9 cellular contexts compared by ENCODE assay signal in genomic region chr4:154399259-154399974, GRCh38.
DNase-seq lines count a peak whose midpoint lies in the region; ATAC-seq, FAIRE-seq and TF ChIP-seq lines count a peak whose summit lies in the region.
"Had no signal": no experiment of that assay in that cellular context is flagged by ENCODE, and none has a peak within 500 bp of the region (broad histone marks: within the 10 kb centered on the region; RNA-seq: fewer than 3 reads in every experiment).

No MANE protein-coding gene starts in this region.

- WGBS in H1 (ENCODE audit: extremely low coverage in 1 of 2, insufficient coverage in 1 of 2, insufficient read length in 1 of 2, insufficient replicate concordance in 2 of 2, low coverage in 1 of 2, low lambda C conversion rate in 2 of 2, missing lambda C conversion rate in 1 of 2), 2 experiments: 84% methylated on average over 10 of the region's 10 CpGs; no CpG with 5 or more reads in 1 of the 2 experiments

- peaks cover 5% of the 10 kb centered on the region for H3K9me3 Mint-ChIP-seq in osteocyte (ENCODE audit: unreplicated experiment)
- H3K9me3 Mint-ChIP-seq in natural killer cell treated with Interleukin-12 subunit alpha and Interleukin-12 subunit beta and Interleukin-15 and Interleukin-18, amount 100 ng/mL, for 72 hours: no peaks in the 10 kb centered on the region

- no peak overlapping the region for H2AK5ac ChIP-seq in H1 (ENCODE audit: low read depth, low read length)

- H3K36me3 Mint-ChIP-seq in osteocyte (ENCODE audit: unreplicated experiment): no peaks in the 10 kb centered on the region
- no peaks in the 10 kb centered on the region for H3K36me3 Mint-ChIP-seq in natural killer cell treated with Interleukin-12 subunit alpha and Interleukin-12 subunit beta and Interleukin-15 and Interleukin-18, amount 100 ng/mL, for 72 hours

- peak; percentile 52 for TF ChIP-seq CTCF in C4-2B (conservative IDR thresholded peaks at IDR 0.05)
- peak in 2 of 3 experiments; percentile 38 to 40; a peak in 2 of 4 replicates for TF ChIP-seq CTCF in H1 (IDR thresholded peaks at IDR 0.05; ENCODE audit: control extremely low read depth in 1 of 3, insufficient read depth in 1 of 3, low read depth in 1 of 3, low read length in 3 of 3)
- TF ChIP-seq CTCF in osteocyte (IDR thresholded peaks at IDR 0.05): peak; percentile 38
- TF ChIP-seq CTCF in WERI-Rb-1 (IDR thresholded peaks at IDR 0.05; ENCODE audit: low read depth, low read length): no peak

- H4K8ac ChIP-seq in H1 (ENCODE audit: extremely low read depth, insufficient read depth, low read length): no peak overlapping the region

- H2BK12ac ChIP-seq in H1 (ENCODE audit: low read depth, low read length): no peak overlapping the region

- H3K4me1 ChIP-seq in H1 (replicated peaks in 1 of 4; ENCODE audit: control insufficient read depth in 3 of 4, insufficient read depth in 4 of 4, low read length in 3 of 4): no peaks in the 10 kb centered on the region

- TF ChIP-seq RAD21 in H1 (IDR thresholded peaks at IDR 0.05 in 1 of 2, conservative IDR thresholded peaks at IDR 0.05 in 1 of 2; ENCODE audit: low read depth in 2 of 2, low read length in 2 of 2): peak; percentile 59 to 66

- CTCF ChIA-PET in H1 (lab: Charles Lee; ENCODE audit: partially characterized antibody): interaction anchor here (0.7 to 2.2 kb wide), 8 partner anchors 8 to 107 kb away, joined by 3 to 13 read pairs (median 3); no protein-coding TSS in a partner anchor

- no peak overlapping the region for H3K56ac ChIP-seq in H1 (replicated peaks; ENCODE audit: insufficient read length, low read depth, low read length)

- no peak overlapping the region for H4K91ac ChIP-seq in H1 (replicated peaks; ENCODE audit: insufficient read length, low read length)

- no peak overlapping the region for H3K9ac ChIP-seq in H1 (replicated peaks in 1 of 4; ENCODE audit: extremely low read depth in 1 of 4, low read depth in 3 of 4, low read length in 3 of 4)

- ATAC-seq in natural killer cell treated with Interleukin-12 subunit alpha and Interleukin-12 subunit beta and Interleukin-15 and Interleukin-18, amount 100 ng/mL, for 72 hours: no peak
- ATAC-seq in HG03565 (IDR thresholded peaks at IDR 0.05; ENCODE audit: unreplicated experiment): no peak

- H3K4me2 ChIP-seq in H1 (ENCODE audit: insufficient read depth in 1 of 2, low read depth in 2 of 2, low read length in 2 of 2): no peak overlapping the region

- no peaks in the 10 kb centered on the region for H3K23me2 ChIP-seq in H1 (ENCODE audit: low read depth, low read length)

- no peaks in the 10 kb centered on the region for H4K20me1 ChIP-seq in H1 (replicated peaks in 1 of 2; ENCODE audit: control insufficient read depth in 1 of 2, insufficient read depth in 2 of 2, low read length in 2 of 2)

- no peak overlapping the region for H3K27ac Mint-ChIP-seq in osteocyte (ENCODE audit: unreplicated experiment)
- H3K27ac Mint-ChIP-seq in natural killer cell treated with Interleukin-12 subunit alpha and Interleukin-12 subunit beta and Interleukin-15 and Interleukin-18, amount 100 ng/mL, for 72 hours: no peak overlapping the region

- H3K4me1 Mint-ChIP-seq in osteocyte (ENCODE audit: unreplicated experiment): no peaks in the 10 kb centered on the region
- no peaks in the 10 kb centered on the region for H3K4me1 Mint-ChIP-seq in natural killer cell treated with Interleukin-12 subunit alpha and Interleukin-12 subunit beta and Interleukin-15 and Interleukin-18, amount 100 ng/mL, for 72 hours (ENCODE audit: low read depth in 2 of 2)

- no peak overlapping the region for H3K4ac ChIP-seq in H1 (replicated peaks; ENCODE audit: insufficient read length, low read depth, low read length)

- DNase-seq in MG63 (peak; percentile 4), H1 (ENCODE audit: low read depth in 1 of 2, low spot score in 2 of 2) (no peak), osteocyte (ENCODE audit: extremely low spot score, unreplicated experiment) (no peak), WERI-Rb-1 (no peak), 8988T (no peak)
- DNase-seq in natural killer cell treated with Interleukin-12 subunit alpha and Interleukin-12 subunit beta and Interleukin-15 and Interleukin-18, amount 100 ng/mL, for 72 hours (ENCODE audit: low spot score): no peak

- H3K23ac ChIP-seq in H1 (ENCODE audit: insufficient read length): no peak overlapping the region

- no peak overlapping the region for H2BK5ac ChIP-seq in H1 (ENCODE audit: low read depth, low read length)

- no peak overlapping the region for H2BK20ac ChIP-seq in H1 (ENCODE audit: low read length)

- H3K27me3 ChIP-seq in MG63 (no peaks in the 10 kb centered on the region), H1 (replicated peaks in 1 of 4; ENCODE audit: control insufficient read depth in 3 of 4, extremely low read depth in 1 of 4, insufficient read depth in 3 of 4, low read length in 3 of 4) (no peaks in the 10 kb centered on the region), WERI-Rb-1 (ENCODE audit: insufficient read depth, low read depth, severe bottlenecking) (peaks cover 14% of the 10 kb centered on the region)

- no peak overlapping the region for H4K5ac ChIP-seq in H1 (ENCODE audit: insufficient read length, low read depth, low read length)

- no peak overlapping the region for H2BK15ac ChIP-seq in H1 (ENCODE audit: low read length)

- POLR2A ChIA-PET in H1 (lab: Charles Lee; ENCODE audit: partially characterized antibody): no interaction called here

- peak; percentile 39 for FAIRE-seq in H1 (lab: Jason Lieb, UNC)

- peaks cover 16% of the 10 kb centered on the region for H3K27me3 Mint-ChIP-seq in osteocyte (ENCODE audit: unreplicated experiment)
- peaks cover 4% of the 10 kb centered on the region in 2 donors for H3K27me3 Mint-ChIP-seq in natural killer cell treated with Interleukin-12 subunit alpha and Interleukin-12 subunit beta and Interleukin-15 and Interleukin-18, amount 100 ng/mL, for 72 hours

- no peak overlapping the region for H2BK120ac ChIP-seq in H1 (replicated peaks; ENCODE audit: low read depth, low read length)

- H3K27ac ChIP-seq in C4-2B: no peak overlapping the region
- no peak overlapping the region for H3K27ac ChIP-seq in H1 (ENCODE audit: low read depth, low read length)
- H3K27ac ChIP-seq in WERI-Rb-1: no peak overlapping the region
- H3K27ac ChIP-seq: SK-N-MC had no signal

- H3K79me1 ChIP-seq in H1 (ENCODE audit: low read depth, low read length): no peaks in the 10 kb centered on the region

- no peak overlapping the region for H3K18ac ChIP-seq in H1 (ENCODE audit: extremely low read depth, low read length)

- H3K9me3 ChIP-seq in MG63 (no peaks in the 10 kb centered on the region), H1 (ENCODE audit: insufficient read depth in 2 of 2, low read depth in 1 of 2, low read length in 1 of 2) (no peaks in the 10 kb centered on the region), WERI-Rb-1 (ENCODE audit: severe bottlenecking) (no peaks in the 10 kb centered on the region)

- H3K36me3 ChIP-seq in MG63 (no peaks in the 10 kb centered on the region), H1 (ENCODE audit: control insufficient read depth in 2 of 4, insufficient read depth in 4 of 4, low read length in 3 of 4) (no peaks in the 10 kb centered on the region), WERI-Rb-1 (no peaks in the 10 kb centered on the region)

- H3K79me2 ChIP-seq in H1 (ENCODE audit: control insufficient read depth in 1 of 2, insufficient read depth in 2 of 2, low read length in 2 of 2): no peaks in the 10 kb centered on the region

- no peak for TF ChIP-seq EP300 in H1 (IDR thresholded peaks at IDR 0.05; ENCODE audit: borderline replicate concordance in 1 of 2, low read depth in 2 of 2, low read length in 2 of 2)

- H3K4me3 Mint-ChIP-seq in osteocyte (ENCODE audit: unreplicated experiment): no peak overlapping the region
- H3K4me3 Mint-ChIP-seq in natural killer cell treated with Interleukin-12 subunit alpha and Interleukin-12 subunit beta and Interleukin-15 and Interleukin-18, amount 100 ng/mL, for 72 hours: no peak overlapping the region

- no peak overlapping the region for H2AFZ ChIP-seq in H1 (ENCODE audit: low read length)

- H3K4me3 ChIP-seq in MG63 (peak overlapping the region; percentile 25), H1 (ENCODE audit: extremely low read depth in 1 of 4, insufficient read depth in 2 of 4, low read depth in 3 of 4, low read length in 4 of 4) (no peak overlapping the region), WERI-Rb-1 (ENCODE audit: low read depth, low read length) (no peak overlapping the region)
- H3K4me3 ChIP-seq: SK-N-MC had no signal

- TF ChIP-seq POLR2A in H1 (IDR thresholded peaks at IDR 0.05; ENCODE audit: control extremely low read depth in 1 of 2, low read depth in 2 of 2, low read length in 2 of 2): no peak

- H3K14ac ChIP-seq in H1 (ENCODE audit: insufficient read length): no peak overlapping the region

TF ChIP-seq in H1, 55 proteins besides CTCF, POLR2A, EP300 and RAD21:
- TF ChIP-seq KDM5A (IDR thresholded peaks at IDR 0.05; ENCODE audit: low read length) (no peak), CHD1 (IDR thresholded peaks at IDR 0.05; ENCODE audit: low read depth, low read length) (no peak), E2F6 (IDR thresholded peaks at IDR 0.05) (no peak), ATF2 (IDR thresholded peaks at IDR 0.05; ENCODE audit: low read length) (no peak), SRF (IDR thresholded peaks at IDR 0.05; ENCODE audit: low read depth, low read length) (no peak), POLR2AphosphoS5 (IDR thresholded peaks at IDR 0.05; ENCODE audit: low read depth, low read length) (no peak)
